Comparison of ENCODE assay signal across 8 cellular contexts in the genomic region with DNA sequence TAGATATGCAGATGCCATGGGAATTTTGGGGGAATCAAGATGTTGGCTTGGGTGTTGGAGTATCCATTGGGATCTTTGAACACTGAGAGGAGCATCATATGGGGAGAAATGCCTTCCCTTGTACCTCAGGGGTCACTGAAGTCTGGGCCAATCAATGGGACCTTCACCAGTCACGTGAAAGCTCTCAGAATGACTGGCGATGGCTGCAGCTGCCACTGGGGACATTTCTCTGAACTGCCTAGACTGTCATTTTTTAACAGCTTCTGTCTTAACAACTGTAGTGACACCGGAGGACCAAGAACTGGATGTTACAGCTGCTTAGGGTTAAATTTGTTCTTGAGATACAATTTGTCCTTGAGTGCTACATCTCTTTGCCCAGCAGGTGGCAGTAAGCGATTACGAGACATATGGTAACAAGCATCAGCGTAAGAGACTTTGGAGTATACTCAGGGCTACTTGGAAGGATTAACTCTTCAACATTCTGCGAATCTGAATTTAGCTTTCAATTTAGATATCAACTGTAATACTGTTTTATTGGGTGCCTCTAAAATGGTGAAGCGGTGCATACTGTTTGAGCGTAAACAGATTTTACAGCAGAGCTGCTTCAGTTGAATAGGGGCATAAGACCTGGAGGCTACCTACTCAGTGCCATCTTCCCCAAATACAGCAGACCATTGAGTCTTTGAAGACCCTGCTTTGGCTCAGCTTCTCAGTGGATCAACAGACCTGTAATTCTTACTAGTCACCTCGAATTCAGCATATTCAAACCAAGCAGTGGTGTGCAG. TPM values are rescaled to one million over a fixed set of nuclear protein-coding genes. Genes with fewer than 3 reads are reported as not detected.
DNase-seq lines count a peak whose midpoint lies in the region; TF ChIP-seq lines count a peak whose summit lies in the region.

No MANE protein-coding gene starts in this region.

- H3K27ac Mint-ChIP-seq in brain = peak overlapping the region in 1 of 5 experiments; percentile 65

- peaks cover 0 to 8% (median 5%) of the 10 kb centered on the region in 5 experiments for H3K9me3 Mint-ChIP-seq in brain

- H3K27me3 Mint-ChIP-seq in brain = peaks cover 22% of the 10 kb centered on the region

- H3K36me3 Mint-ChIP-seq in brain = no peaks in the 10 kb centered on the region

- no peaks in the 10 kb centered on the region for H3K4me1 Mint-ChIP-seq in brain

- no peak overlapping the region for H3K4me3 Mint-ChIP-seq in brain

- peak; percentile 75 to 88 for TF ChIP-seq CTCF in brain (conservative IDR thresholded peaks at IDR 0.05)

- DNase-seq in NCI-H2029 (lab: John Stamatoyannopoulos, UW) (peak; percentile 1), NCI-H2029 treated with DMSO at 0.1 percent for 48 hours (lab: John Stamatoyannopoulos, UW) (no peak), H4 (ENCODE audit: low spot score) (peak; percentile 57), M059J (ENCODE audit: low read depth) (peak; percentile 78), T follicular helper cell (ENCODE audit: low read depth) (peak; percentile 21), iPS-NIHi11 (ENCODE audit: low spot score) (peak; percentile 58)
- DNase-seq in stimulated activated CD4-positive, alpha-beta T cell treated with anti-CD3 and anti-CD28 coated beads, Interleukin-12 subunit alpha, Interleukin-12 subunit beta, amount 100 ng/mL, for 48 hours (ENCODE audit: low read depth in 2 of 3, low spot score in 1 of 3) = peak in 2 of 3 donors; percentile 37 to 49

RNA-seq across cellular contexts. Expression of gene CCN2, which starts 36.0 kb away (rescaled TPM):
- total RNA-seq in H4 (2014; rRNA removed; shearing (Covaris generic)) = 12.4 and 16.4 TPM in 2 replicates
- total RNA-seq in M059J (2014; rRNA removed; shearing (Covaris generic)) = 44.5 and 76.7 TPM in 2 replicates
- polyA plus RNA-seq in brain (ENCODE audit: insufficient read depth, low read depth, low replicate concordance) = 21.4 TPM
